Comparison of ENCODE assay signal across 14 cellular contexts in the genomic region with DNA sequence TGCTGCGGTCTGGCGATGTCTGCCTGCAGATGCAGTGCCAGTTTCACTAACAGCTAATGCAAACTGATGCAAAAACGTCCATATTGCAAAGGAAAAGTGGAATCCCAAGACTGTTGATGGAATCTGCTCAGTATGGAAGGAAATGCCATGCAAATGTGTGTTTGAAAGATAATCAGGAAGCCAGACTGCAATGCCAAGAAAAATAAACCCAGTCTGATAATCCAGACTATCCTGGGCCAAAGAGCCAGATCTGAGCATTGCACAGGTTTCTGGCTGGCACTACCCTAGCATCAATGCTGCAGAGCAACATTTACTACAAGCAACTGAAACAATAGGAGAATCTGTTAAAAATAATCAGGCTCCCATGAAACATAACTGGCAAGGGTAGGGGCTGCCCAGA.
"Had no signal": no experiment of that assay in that cellular context is flagged by ENCODE, and none has a peak within 500 bp of the region (broad histone marks: within the 10 kb centered on the region; RNA-seq: fewer than 3 reads in every experiment).

No MANE protein-coding gene starts in this region.

- H3K27ac ChIP-seq: coronary artery, heart left ventricle had no signal

- H3K4me3 ChIP-seq: coronary artery, heart left ventricle, smooth muscle cell had no signal

- DNase-seq: effector memory CD4-positive, alpha-beta T cell; foreskin melanocyte; heart left ventricle; hippocampal formation; kidney glomerular epithelial cell; natural killer cell; right cardiac atrium; stimulated activated CD4-positive, alpha-beta T cell treated with anti-CD3 and anti-CD28 coated beads, Interleukin-2, amount 100 ng/mL, for 48 hours; stimulated activated naive CD4-positive, alpha-beta T cell treated with Interleukin-2 at 50 U/mL for 16 hours; trophoblast cell had no signal

- H3K4me1 Mint-ChIP-seq: natural killer cell had no signal

- H3K4me3 Mint-ChIP-seq: mesothelial cell of epicardium, natural killer cell, neural crest cell had no signal

- H3K4me1 ChIP-seq: heart left ventricle had no signal

- H3K27ac Mint-ChIP-seq: mesothelial cell of epicardium, natural killer cell had no signal

- H3K36me3 Mint-ChIP-seq: mesothelial cell of epicardium, natural killer cell had no signal

- H3K9me3 ChIP-seq: heart left ventricle had no signal

- H3K36me3 ChIP-seq: heart left ventricle had no signal

- ATAC-seq: heart left ventricle, natural killer cell, right cardiac atrium had no signal

- H3K9me3 Mint-ChIP-seq: mesothelial cell of epicardium, natural killer cell, neural crest cell had no signal
